In the genomic region with DNA sequence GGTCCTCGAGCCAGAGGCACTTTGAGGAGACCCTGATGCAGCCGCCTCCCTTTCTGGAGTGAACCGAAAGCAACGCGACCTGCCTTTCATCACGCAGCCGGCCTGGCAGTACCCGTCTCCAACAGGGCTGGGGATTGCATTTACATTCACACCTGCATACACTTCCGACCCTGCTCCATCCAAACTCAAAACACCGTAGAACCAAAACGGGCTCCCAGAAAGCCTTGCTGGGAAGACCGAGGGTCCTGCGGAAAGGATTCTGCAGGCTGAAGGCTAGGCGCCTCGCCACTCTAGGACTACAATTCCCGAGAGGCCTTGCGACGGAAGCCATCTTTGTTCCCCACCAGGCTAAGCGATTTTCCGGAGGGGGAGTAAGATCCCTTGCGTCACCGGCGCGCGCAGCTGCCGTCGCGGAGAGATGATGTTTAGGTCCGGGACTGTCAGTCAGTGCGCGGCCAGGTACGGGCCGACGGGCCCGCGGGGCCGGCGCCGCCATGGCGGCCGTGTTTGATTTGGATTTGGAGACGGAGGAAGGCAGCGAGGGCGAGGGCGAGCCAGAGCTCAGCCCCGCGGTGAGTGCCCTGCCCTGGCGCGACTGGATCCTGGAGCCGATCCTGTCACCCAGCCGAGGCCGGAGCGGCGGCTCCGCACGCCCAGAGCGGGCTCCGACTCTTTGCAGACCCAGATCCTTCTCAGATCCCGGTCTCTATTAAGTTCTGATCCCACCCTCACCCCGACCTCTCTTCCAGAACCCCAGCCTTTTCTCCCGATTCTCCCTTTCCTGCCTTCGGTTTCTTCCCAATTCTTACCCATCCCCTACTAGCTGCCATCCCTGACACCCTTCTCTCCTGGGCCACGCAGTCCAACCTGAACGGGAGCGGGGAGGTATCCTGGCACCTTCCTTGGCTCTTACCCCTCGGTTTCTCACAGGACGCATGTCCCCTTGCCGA, we compare ENCODE assay signal across 8 cellular contexts. TPM values are rescaled to one million over a fixed set of nuclear protein-coding genes. Genes with fewer than 3 reads are reported as not detected.
DNase-seq lines count a peak whose midpoint lies in the region; ATAC-seq and TF ChIP-seq lines count a peak whose summit lies in the region.

RPS6KB2 (plus strand) TSS at position 443 of the 950 bp plus-strand sequence; CDS start at position 495, 52 bp downstream.

- no peaks in the 10 kb centered on the region for H3K36me3 ChIP-seq in kidney epithelial cell (ENCODE audit: control insufficient read depth, insufficient read depth, low read length)

- DNase-seq in AG10803 (ENCODE audit: low read depth) (peak; percentile 96), NCI-H524 (lab: John Stamatoyannopoulos, UW) (peak; percentile 90 to 97), choroid plexus epithelial cell (ENCODE audit: low read depth) (peak; percentile 99), kidney epithelial cell (ENCODE audit: low read depth) (peak; percentile 79)
- peak; percentile 99 for DNase-seq in activated CD4-positive, alpha-beta T cell treated with anti-CD3 and anti-CD28 coated beads for 36 hours
- DNase-seq in stimulated activated CD4-positive, alpha-beta T cell treated with anti-CD3 and anti-CD28 coated beads, Interleukin-15, amount 100 ng/mL, for 48 hours (ENCODE audit: low read depth in 2 of 2): peak; percentile 98 to 99

- H3K27ac Mint-ChIP-seq in activated CD4-positive, alpha-beta T cell treated with anti-CD3 and anti-CD28 coated beads for 36 hours: peak within 1 kb of the TSS; percentile 98

- H3K9me3 Mint-ChIP-seq in activated CD4-positive, alpha-beta T cell treated with anti-CD3 and anti-CD28 coated beads for 36 hours (ENCODE audit: low read depth): no peaks in the 10 kb centered on the region

- TF ChIP-seq POLR2A in GM19099 (IDR thresholded peaks at IDR 0.05; ENCODE audit: extremely low read depth, insufficient read length, low read depth): peak; percentile 81

- TF ChIP-seq CTCF in AG10803 (conservative IDR thresholded peaks at IDR 0.05; ENCODE audit: low read length) (no peak), choroid plexus epithelial cell (conservative IDR thresholded peaks at IDR 0.05; ENCODE audit: low read depth, low read length) (no peak), kidney epithelial cell (IDR thresholded peaks at IDR 0.05; ENCODE audit: insufficient read depth, low read length, poor library complexity, severe bottlenecking) (no peak)

- CTCF ChIA-PET in activated CD4-positive, alpha-beta T cell treated with anti-CD3 and anti-CD28 coated beads for 36 hours (lab: Charles Lee): interaction anchor here (0.9 to 2.0 kb wide), 2 partner anchors 9 to 26 kb away, joined by 3 to 7 read pairs; partner anchors contain the start of genes PPP1CA and PTPRCAP

- H3K36me3 Mint-ChIP-seq in activated CD4-positive, alpha-beta T cell treated with anti-CD3 and anti-CD28 coated beads for 36 hours (ENCODE audit: low read depth): peaks cover 28% of the 10 kb centered on the region

- peaks cover 38% of the 10 kb centered on the region for H3K4me1 Mint-ChIP-seq in activated CD4-positive, alpha-beta T cell treated with anti-CD3 and anti-CD28 coated beads for 36 hours

- H3K27me3 ChIP-seq in kidney epithelial cell (ENCODE audit: control insufficient read depth, insufficient read depth, low read length): no peaks in the 10 kb centered on the region

- intact Hi-C loops in activated CD4-positive, alpha-beta T cell treated with anti-CD3 and anti-CD28 coated beads for 36 hours (cut with DNase I, micrococcal nuclease): loop anchor here (1.0 to 5.0 kb wide), 16 partner anchors 8 to 602 kb away; partner anchors contain the start of genes TMEM134 (in 2 of the 2), AIP (in 1 of the 2), ANKRD13D (in 1 of the 2) and CDK2AP2 (in 1 of the 2)

- ATAC-seq in HG03439 (IDR thresholded peaks at IDR 0.05; ENCODE audit: unreplicated experiment): peak; percentile 86
- ATAC-seq in activated CD4-positive, alpha-beta T cell treated with anti-CD3 and anti-CD28 coated beads for 36 hours: peak; percentile 81

- H3K4me3 ChIP-seq in AG10803 (ENCODE audit: low read length): peak within 1 kb of the TSS; percentile 98
- H3K4me3 ChIP-seq in choroid plexus epithelial cell (ENCODE audit: low read depth, low read length): peak within 1 kb of the TSS; percentile 95
- H3K4me3 ChIP-seq in kidney epithelial cell (ENCODE audit: low read depth, low read length): peak within 1 kb of the TSS; percentile 64

- peak within 1 kb of the TSS; percentile 90 for H3K4me3 Mint-ChIP-seq in activated CD4-positive, alpha-beta T cell treated with anti-CD3 and anti-CD28 coated beads for 36 hours

- H3K27me3 Mint-ChIP-seq in activated CD4-positive, alpha-beta T cell treated with anti-CD3 and anti-CD28 coated beads for 36 hours: no peaks in the 10 kb centered on the region

- POLR2A ChIA-PET in activated CD4-positive, alpha-beta T cell treated with anti-CD3 and anti-CD28 coated beads for 36 hours (lab: Charles Lee): interaction anchor here (1.1 to 1.3 kb wide), 2 partner anchors 8 to 21 kb away, joined by 3 read pairs; no protein-coding TSS in a partner anchor

RNA-seq across cellular contexts. Expression of gene RPS6KB2, which starts in this region (rescaled TPM):
- 10 to 100 TPM; 53.4 to 57.2 TPM for total RNA-seq in activated CD4-positive, alpha-beta T cell treated with anti-CD3 and anti-CD28 coated beads for 36 hours
- 64.6 and 86.5 TPM in 2 replicates for total RNA-seq in kidney epithelial cell

Comparison
In these comparisons a context has a peak if more than half of its experiments do, and no peak if none do; other contexts are left out.
1. Peak in every context shown above with its lines: DNase-seq, ATAC-seq and H3K4me3 ChIP-seq.